ENCODE assay signal across 1 cellular context in the genomic region with DNA sequence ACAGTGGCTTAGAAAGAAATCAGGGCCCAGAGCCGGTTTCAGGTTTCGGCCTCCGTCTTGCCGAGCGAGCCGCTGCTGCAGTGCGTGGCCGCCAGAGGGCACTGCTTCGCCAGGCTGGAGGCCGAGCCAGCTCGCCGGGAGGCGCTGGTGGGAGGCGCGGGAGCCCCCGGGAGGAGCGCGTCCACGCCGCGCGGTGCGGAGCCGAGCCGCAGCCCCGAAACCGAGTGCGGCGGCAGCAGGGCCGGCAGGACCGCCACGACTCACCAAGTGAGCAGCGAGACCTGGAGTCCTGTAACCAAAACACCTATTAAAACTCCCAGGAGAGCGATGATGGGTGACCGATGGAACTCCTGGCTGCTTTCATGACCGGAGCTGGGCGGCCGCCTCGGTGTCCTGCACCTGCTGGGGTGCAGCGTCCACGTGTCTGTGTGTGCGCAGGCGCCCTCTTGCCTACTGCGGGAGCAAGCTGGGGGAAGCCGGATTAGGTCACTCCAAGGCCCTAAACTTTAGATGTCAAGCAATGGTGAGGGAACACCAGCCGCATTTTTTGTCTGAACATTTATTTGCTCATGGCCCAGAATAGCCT.
TF ChIP-seq lines count a peak whose summit lies in the region.

No MANE protein-coding gene starts in this region.

TF ChIP-seq in HepG2, 621 proteins besides CTCF, POLR2A, EP300 and RAD21 (continued from another document and continues in another):
- TF ChIP-seq ZNF564 (CRISPR knock-in tag; IDR thresholded peaks at IDR 0.05) (0 out of 2 replicates have a peak, but pooled peaks have one; percentile 35), PHF20 (CRISPR knock-in tag; IDR thresholded peaks at IDR 0.05) (no peak), TCF12 (IDR thresholded peaks at IDR 0.05) (no peak), TCF12 (CRISPR knock-in tag; IDR thresholded peaks at IDR 0.05) (0 out of 2 replicates have a peak, but pooled peaks have one; percentile 32), PAX8 (CRISPR knock-in tag; IDR thresholded peaks at IDR 0.05; ENCODE audit: borderline replicate concordance) (0 out of 2 replicates have a peak, but pooled peaks have one; percentile 39), ELF3 (CRISPR knock-in tag; IDR thresholded peaks at IDR 0.05) (0 out of 2 replicates have a peak, but pooled peaks have one; percentile 22), ZNF607 (CRISPR knock-in tag; IDR thresholded peaks at IDR 0.05; ENCODE audit: borderline replicate concordance) (peak; percentile 51; the same call in 1 of the 2 replicates), ZNF331 (CRISPR knock-in tag; IDR thresholded peaks at IDR 0.05) (peak; percentile 71; the same call in 1 of the 2 replicates), NRL (CRISPR knock-in tag; IDR thresholded peaks at IDR 0.05; ENCODE audit: borderline replicate concordance) (no peak), ZFY (CRISPR knock-in tag; IDR thresholded peaks at IDR 0.05) (peak; percentile 58), AKAP8 (CRISPR knock-in tag; IDR thresholded peaks at IDR 0.05) (peak; percentile 65; the same call in 1 of the 2 replicates), ISL2 (CRISPR knock-in tag; IDR thresholded peaks at IDR 0.05) (no peak), NR1H2 (CRISPR knock-in tag; IDR thresholded peaks at IDR 0.05; ENCODE audit: borderline replicate concordance, low read depth) (no peak), KLF16 (CRISPR knock-in tag; IDR thresholded peaks at IDR 0.05) (0 out of 4 replicates have a peak, but pooled peaks of 1 of the 2 experiments have one; percentile 51), ZNF772 (CRISPR knock-in tag; IDR thresholded peaks at IDR 0.05) (peak; percentile 45; the same call in 1 of the 2 replicates), ZNF891 (CRISPR knock-in tag; IDR thresholded peaks at IDR 0.05) (peak; percentile 81; the same call in 1 of the 2 replicates), STAG1 (CRISPR knock-in tag; IDR thresholded peaks at IDR 0.05) (peak; percentile 91), REL (CRISPR knock-in tag; conservative IDR thresholded peaks at IDR 0.05) (peak; percentile 52; the same call in 1 of the 2 replicates), ZSCAN25 (CRISPR knock-in tag; IDR thresholded peaks at IDR 0.05) (peak; percentile 81), HDAC1 (CRISPR knock-in tag; IDR thresholded peaks at IDR 0.05) (0 out of 2 replicates have a peak, but pooled peaks have one; percentile 31), ETV5 (CRISPR knock-in tag; IDR thresholded peaks at IDR 0.05; ENCODE audit: borderline replicate concordance) (no peak; the same call in 1 of the 2 replicates), ARID2 (CRISPR knock-in tag; IDR thresholded peaks at IDR 0.05; ENCODE audit: borderline replicate concordance) (peak; percentile 50; the same call in 1 of the 2 replicates), ZNF253 (CRISPR knock-in tag; IDR thresholded peaks at IDR 0.05; ENCODE audit: borderline replicate concordance) (0 out of 2 replicates have a peak, but pooled peaks have one; percentile 65), ZNF883 (CRISPR knock-in tag; IDR thresholded peaks at IDR 0.05; ENCODE audit: not compliant biosample characterization) (peak; percentile 82), IRF2 (CRISPR knock-in tag; IDR thresholded peaks at IDR 0.05) (peak; percentile 6; the same call in 1 of the 2 replicates), SMAD1 (CRISPR knock-in tag; IDR thresholded peaks at IDR 0.05; ENCODE audit: borderline replicate concordance, low read depth) (0 out of 2 replicates have a peak, but pooled peaks have one; percentile 26), KLF12 (CRISPR knock-in tag; IDR thresholded peaks at IDR 0.05; ENCODE audit: borderline replicate concordance) (0 out of 2 replicates have a peak, but pooled peaks have one; percentile 18), ZNF33A (CRISPR knock-in tag; IDR thresholded peaks at IDR 0.05; ENCODE audit: borderline replicate concordance) (no peak), HNRNPUL1 (IDR thresholded peaks at IDR 0.05; ENCODE audit: low read depth, low read length) (no peak), ZSCAN12 (CRISPR knock-in tag; IDR thresholded peaks at IDR 0.05) (0 out of 2 replicates have a peak, but pooled peaks have one; percentile 45), ZNF547 (CRISPR knock-in tag; IDR thresholded peaks at IDR 0.05) (peak; percentile 95), RARA (CRISPR knock-in tag; IDR thresholded peaks at IDR 0.05) (peak; percentile 5; the same call in 1 of the 2 replicates)
- TF ChIP-seq, protein P1, sequence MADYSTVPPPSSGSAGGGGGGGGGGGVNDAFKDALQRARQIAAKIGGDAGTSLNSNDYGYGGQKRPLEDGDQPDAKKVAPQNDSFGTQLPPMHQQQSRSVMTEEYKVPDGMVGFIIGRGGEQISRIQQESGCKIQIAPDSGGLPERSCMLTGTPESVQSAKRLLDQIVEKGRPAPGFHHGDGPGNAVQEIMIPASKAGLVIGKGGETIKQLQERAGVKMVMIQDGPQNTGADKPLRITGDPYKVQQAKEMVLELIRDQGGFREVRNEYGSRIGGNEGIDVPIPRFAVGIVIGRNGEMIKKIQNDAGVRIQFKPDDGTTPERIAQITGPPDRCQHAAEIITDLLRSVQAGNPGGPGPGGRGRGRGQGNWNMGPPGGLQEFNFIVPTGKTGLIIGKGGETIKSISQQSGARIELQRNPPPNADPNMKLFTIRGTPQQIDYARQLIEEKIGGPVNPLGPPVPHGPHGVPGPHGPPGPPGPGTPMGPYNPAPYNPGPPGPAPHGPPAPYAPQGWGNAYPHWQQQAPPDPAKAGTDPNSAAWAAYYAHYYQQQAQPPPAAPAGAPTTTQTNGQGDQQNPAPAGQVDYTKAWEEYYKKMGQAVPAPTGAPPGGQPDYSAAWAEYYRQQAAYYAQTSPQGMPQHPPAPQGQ (CRISPR knock-in tag; IDR thresholded peaks at IDR 0.05; ENCODE audit: borderline replicate concordance) = peak; percentile 78; the same call in 1 of the 2 replicates
- TF ChIP-seq, protein P2, sequence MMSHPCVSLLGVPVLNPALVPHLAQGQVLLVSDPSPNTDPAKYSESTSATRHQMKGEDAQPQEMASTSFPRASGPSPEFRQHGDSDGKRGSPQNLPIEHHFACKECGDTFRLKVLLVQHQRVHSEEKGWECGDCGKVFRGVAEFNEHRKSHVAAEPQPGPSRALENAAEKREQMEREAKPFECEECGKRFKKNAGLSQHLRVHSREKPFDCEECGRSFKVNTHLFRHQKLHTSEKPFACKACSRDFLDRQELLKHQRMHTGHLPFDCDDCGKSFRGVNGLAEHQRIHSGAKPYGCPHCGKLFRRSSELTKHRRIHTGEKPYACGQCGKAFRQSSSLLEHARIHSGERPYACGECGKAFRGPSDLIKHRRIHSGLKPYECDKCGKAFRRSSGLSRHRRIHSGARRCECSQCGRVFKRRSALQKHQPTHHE (CRISPR knock-in tag; IDR thresholded peaks at IDR 0.05; ENCODE audit: borderline replicate concordance) = no peak
- TF ChIP-seq, protein P3, sequence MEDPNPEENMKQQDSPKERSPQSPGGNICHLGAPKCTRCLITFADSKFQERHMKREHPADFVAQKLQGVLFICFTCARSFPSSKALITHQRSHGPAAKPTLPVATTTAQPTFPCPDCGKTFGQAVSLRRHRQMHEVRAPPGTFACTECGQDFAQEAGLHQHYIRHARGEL (CRISPR knock-in tag; IDR thresholded peaks at IDR 0.05) = no peak
- TF ChIP-seq, protein P4, sequence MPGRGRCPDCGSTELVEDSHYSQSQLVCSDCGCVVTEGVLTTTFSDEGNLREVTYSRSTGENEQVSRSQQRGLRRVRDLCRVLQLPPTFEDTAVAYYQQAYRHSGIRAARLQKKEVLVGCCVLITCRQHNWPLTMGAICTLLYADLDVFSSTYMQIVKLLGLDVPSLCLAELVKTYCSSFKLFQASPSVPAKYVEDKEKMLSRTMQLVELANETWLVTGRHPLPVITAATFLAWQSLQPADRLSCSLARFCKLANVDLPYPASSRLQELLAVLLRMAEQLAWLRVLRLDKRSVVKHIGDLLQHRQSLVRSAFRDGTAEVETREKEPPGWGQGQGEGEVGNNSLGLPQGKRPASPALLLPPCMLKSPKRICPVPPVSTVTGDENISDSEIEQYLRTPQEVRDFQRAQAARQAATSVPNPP (CRISPR knock-in tag; IDR thresholded peaks at IDR 0.05) = peak; percentile 78; the same call in 1 of the 2 replicates
- TF ChIP-seq, protein P5, sequence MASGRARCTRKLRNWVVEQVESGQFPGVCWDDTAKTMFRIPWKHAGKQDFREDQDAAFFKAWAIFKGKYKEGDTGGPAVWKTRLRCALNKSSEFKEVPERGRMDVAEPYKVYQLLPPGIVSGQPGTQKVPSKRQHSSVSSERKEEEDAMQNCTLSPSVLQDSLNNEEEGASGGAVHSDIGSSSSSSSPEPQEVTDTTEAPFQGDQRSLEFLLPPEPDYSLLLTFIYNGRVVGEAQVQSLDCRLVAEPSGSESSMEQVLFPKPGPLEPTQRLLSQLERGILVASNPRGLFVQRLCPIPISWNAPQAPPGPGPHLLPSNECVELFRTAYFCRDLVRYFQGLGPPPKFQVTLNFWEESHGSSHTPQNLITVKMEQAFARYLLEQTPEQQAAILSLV (CRISPR knock-in tag; IDR thresholded peaks at IDR 0.05; ENCODE audit: borderline replicate concordance) = peak; percentile 89; the same call in 1 of the 2 replicates
- TF ChIP-seq, protein P6, sequence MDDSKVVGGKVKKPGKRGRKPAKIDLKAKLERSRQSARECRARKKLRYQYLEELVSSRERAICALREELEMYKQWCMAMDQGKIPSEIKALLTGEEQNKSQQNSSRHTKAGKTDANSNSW (CRISPR knock-in tag; IDR thresholded peaks at IDR 0.05; ENCODE audit: borderline replicate concordance) = peak; percentile 86; the same call in 1 of the 2 replicates
- TF ChIP-seq, protein P7, sequence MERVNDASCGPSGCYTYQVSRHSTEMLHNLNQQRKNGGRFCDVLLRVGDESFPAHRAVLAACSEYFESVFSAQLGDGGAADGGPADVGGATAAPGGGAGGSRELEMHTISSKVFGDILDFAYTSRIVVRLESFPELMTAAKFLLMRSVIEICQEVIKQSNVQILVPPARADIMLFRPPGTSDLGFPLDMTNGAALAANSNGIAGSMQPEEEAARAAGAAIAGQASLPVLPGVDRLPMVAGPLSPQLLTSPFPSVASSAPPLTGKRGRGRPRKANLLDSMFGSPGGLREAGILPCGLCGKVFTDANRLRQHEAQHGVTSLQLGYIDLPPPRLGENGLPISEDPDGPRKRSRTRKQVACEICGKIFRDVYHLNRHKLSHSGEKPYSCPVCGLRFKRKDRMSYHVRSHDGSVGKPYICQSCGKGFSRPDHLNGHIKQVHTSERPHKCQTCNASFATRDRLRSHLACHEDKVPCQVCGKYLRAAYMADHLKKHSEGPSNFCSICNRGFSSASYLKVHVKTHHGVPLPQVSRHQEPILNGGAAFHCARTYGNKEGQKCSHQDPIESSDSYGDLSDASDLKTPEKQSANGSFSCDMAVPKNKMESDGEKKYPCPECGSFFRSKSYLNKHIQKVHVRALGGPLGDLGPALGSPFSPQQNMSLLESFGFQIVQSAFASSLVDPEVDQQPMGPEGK (CRISPR knock-in tag; IDR thresholded peaks at IDR 0.05) = peak; percentile 87
- TF ChIP-seq, protein P8, sequence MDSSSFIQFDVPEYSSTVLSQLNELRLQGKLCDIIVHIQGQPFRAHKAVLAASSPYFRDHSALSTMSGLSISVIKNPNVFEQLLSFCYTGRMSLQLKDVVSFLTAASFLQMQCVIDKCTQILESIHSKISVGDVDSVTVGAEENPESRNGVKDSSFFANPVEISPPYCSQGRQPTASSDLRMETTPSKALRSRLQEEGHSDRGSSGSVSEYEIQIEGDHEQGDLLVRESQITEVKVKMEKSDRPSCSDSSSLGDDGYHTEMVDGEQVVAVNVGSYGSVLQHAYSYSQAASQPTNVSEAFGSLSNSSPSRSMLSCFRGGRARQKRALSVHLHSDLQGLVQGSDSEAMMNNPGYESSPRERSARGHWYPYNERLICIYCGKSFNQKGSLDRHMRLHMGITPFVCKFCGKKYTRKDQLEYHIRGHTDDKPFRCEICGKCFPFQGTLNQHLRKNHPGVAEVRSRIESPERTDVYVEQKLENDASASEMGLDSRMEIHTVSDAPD (CRISPR knock-in tag; IDR thresholded peaks at IDR 0.05) = peak; percentile 60; the same call in 1 of the 2 replicates
- TF ChIP-seq, protein P9, sequence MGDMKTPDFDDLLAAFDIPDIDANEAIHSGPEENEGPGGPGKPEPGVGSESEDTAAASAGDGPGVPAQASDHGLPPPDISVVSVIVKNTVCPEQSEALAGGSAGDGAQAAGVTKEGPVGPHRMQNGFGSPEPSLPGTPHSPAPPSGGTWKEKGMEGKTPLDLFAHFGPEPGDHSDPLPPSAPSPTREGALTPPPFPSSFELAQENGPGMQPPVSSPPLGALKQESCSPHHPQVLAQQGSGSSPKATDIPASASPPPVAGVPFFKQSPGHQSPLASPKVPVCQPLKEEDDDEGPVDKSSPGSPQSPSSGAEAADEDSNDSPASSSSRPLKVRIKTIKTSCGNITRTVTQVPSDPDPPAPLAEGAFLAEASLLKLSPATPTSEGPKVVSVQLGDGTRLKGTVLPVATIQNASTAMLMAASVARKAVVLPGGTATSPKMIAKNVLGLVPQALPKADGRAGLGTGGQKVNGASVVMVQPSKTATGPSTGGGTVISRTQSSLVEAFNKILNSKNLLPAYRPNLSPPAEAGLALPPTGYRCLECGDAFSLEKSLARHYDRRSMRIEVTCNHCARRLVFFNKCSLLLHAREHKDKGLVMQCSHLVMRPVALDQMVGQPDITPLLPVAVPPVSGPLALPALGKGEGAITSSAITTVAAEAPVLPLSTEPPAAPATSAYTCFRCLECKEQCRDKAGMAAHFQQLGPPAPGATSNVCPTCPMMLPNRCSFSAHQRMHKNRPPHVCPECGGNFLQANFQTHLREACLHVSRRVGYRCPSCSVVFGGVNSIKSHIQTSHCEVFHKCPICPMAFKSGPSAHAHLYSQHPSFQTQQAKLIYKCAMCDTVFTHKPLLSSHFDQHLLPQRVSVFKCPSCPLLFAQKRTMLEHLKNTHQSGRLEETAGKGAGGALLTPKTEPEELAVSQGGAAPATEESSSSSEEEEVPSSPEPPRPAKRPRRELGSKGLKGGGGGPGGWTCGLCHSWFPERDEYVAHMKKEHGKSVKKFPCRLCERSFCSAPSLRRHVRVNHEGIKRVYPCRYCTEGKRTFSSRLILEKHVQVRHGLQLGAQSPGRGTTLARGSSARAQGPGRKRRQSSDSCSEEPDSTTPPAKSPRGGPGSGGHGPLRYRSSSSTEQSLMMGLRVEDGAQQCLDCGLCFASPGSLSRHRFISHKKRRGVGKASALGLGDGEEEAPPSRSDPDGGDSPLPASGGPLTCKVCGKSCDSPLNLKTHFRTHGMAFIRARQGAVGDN (CRISPR knock-in tag; IDR thresholded peaks at IDR 0.05) = peak; percentile 94
- TF ChIP-seq, protein P10, sequence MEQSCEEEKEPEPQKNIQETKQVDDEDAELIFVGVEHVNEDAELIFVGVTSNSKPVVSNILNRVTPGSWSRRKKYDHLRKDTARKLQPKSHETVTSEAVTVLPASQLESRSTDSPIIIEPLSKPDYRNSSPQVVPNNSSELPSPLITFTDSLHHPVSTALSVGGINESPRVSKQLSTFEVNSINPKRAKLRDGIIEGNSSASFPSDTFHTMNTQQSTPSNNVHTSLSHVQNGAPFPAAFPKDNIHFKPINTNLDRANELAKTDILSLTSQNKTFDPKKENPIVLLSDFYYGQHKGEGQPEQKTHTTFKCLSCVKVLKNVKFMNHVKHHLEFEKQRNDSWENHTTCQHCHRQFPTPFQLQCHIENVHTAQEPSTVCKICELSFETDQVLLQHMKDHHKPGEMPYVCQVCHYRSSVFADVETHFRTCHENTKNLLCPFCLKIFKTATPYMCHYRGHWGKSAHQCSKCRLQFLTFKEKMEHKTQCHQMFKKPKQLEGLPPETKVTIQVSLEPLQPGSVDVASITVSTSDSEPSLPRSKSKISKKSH (CRISPR knock-in tag; IDR thresholded peaks at IDR 0.05; ENCODE audit: borderline replicate concordance) = no peak
